ENCODE assay signal across 1 cellular context in the genomic region with DNA sequence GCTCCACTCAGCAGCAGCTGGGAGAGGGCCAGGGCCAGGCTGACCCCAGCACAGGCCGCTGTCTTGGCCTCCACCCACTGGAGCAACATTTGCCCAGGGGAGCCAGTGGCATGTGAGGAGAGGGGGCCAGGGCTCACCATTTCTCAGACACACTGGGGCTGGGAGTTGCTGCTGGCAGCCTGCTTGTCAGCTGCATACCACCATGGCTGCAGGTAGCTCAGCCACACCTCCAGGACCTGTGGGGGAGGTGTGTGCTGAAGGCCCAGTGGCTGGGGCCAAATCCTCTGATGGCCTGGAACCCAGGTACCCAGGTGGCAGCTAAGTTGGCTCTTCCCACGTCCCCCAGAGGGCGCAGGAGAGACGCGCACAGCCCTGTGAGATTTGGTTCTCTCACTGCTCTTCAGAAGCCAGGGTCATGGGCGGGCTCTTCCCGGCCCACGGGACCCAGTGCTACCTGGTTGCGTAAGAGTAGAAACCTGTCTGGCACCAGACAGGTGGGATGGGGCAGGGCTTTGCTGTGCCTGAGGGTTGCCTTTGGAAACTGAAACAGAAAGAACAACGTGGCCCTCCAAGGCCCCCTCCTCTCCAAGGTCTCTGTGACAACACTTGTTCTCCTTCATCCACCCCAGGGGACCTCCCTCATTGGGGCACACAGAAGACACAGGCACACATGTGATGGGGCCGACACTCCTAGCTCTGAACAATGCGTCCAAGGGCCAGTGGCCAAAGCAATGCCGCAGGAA.
A peak's percentile ranks its signal among the peaks of the same experiment; 100 is the strongest.
TF ChIP-seq lines count a peak whose summit lies in the region.

No MANE protein-coding gene starts in this region.

TF ChIP-seq in K562, 482 proteins besides CTCF, POLR2A, EP300 and RAD21 (continued from another document and continues in another):
- TF ChIP-seq HCFC1 (IDR thresholded peaks at IDR 0.05; ENCODE audit: low read depth, low read length) (peak; percentile 63), HNRNPK (IDR thresholded peaks at IDR 0.05; ENCODE audit: low read depth, low read length, poor library complexity, severe bottlenecking) (no peak), RHOXF2B (CRISPR knock-in tag; conservative IDR thresholded peaks at IDR 0.05) (peak; percentile 60), IFI16 (CRISPR knock-in tag; IDR thresholded peaks at IDR 0.05) (no peak), ATF1 (CRISPR knock-in tag; IDR thresholded peaks at IDR 0.05) (no peak), ATF1 (tag; IDR thresholded peaks at IDR 0.05) (peak; percentile 45; the same call in 1 of the 2 replicates), NR4A1 (CRISPR knock-in tag; IDR thresholded peaks at IDR 0.05) (peak; percentile 90; the same call in 1 of the 2 replicates), NR4A1 (tag; IDR thresholded peaks at IDR 0.05) (no peak; the same call in 1 of the 2 replicates), EGR1 (conservative IDR thresholded peaks at IDR 0.05) (peak; percentile 27; the same call in 1 of the 2 replicates), CXXC5 (CRISPR knock-in tag; IDR thresholded peaks at IDR 0.05) (peak; percentile 38; the same call in 1 of the 2 replicates), GABPB2 (CRISPR knock-in tag; conservative IDR thresholded peaks at IDR 0.05) (peak; percentile 58; the same call in 1 of the 2 replicates), SETDB1 (IDR thresholded peaks at IDR 0.05; ENCODE audit: low read length) (peak; percentile 27), YBX1 (IDR thresholded peaks at IDR 0.05) (no peak), ZKSCAN1 (IDR thresholded peaks at IDR 0.05; ENCODE audit: low read depth, low read length) (peak; percentile 75), NEUROD1 (IDR thresholded peaks at IDR 0.05; ENCODE audit: borderline replicate concordance, low read depth, low read length, partially characterized antibody) (peak; percentile 73), RBM14 (IDR thresholded peaks at IDR 0.05; ENCODE audit: borderline replicate concordance, insufficient read depth, low read depth, low read length) (0 out of 2 replicates have a peak, but pooled peaks have one; percentile 38), SIX5 (IDR thresholded peaks at IDR 0.05; ENCODE audit: borderline replicate concordance in 1 of 2, insufficient read depth in 1 of 2, low read depth in 1 of 2, low read length in 2 of 2) (peak in 1 of 2 experiments; percentile 18; a peak in 1 of 4 replicates), MIER1 (IDR thresholded peaks at IDR 0.05; ENCODE audit: low read depth) (no peak), ZNF263 (CRISPR knock-in tag; IDR thresholded peaks at IDR 0.05; ENCODE audit: borderline replicate concordance) (peak; percentile 16; the same call in 1 of the 2 replicates), PHB (CRISPR knock-in tag; IDR thresholded peaks at IDR 0.05) (peak; percentile 74; the same call in 1 of the 2 replicates), KLF10 (CRISPR knock-in tag; IDR thresholded peaks at IDR 0.05) (no peak), HIVEP1 (CRISPR knock-in tag; IDR thresholded peaks at IDR 0.05) (0 out of 2 replicates have a peak, but pooled peaks have one; percentile 11), SMAD3 (CRISPR knock-in tag; conservative IDR thresholded peaks at IDR 0.05) (0 out of 2 replicates have a peak, but pooled peaks have one; percentile 46), JUND (IDR thresholded peaks at IDR 0.05; ENCODE audit: borderline replicate concordance, low read depth, low read length) (peak; percentile 72), JUND (tag; IDR thresholded peaks at IDR 0.05; ENCODE audit: borderline replicate concordance, low read depth, low read length) (peak; percentile 37; the same call in 1 of the 3 replicates), YY1 (IDR thresholded peaks at IDR 0.05; ENCODE audit: borderline replicate concordance in 1 of 3, control insufficient read depth in 1 of 3, extremely low read depth in 1 of 3, insufficient read depth in 3 of 3, insufficient read length in 1 of 3, insufficient replicate concordance in 2 of 3, low read depth in 1 of 3, low read length in 2 of 3) (peak in 2 of 3 experiments; percentile 63 to 70), TAF7 (tag; IDR thresholded peaks at IDR 0.05) (no peak), SAP30 (IDR thresholded peaks at IDR 0.05; ENCODE audit: borderline replicate concordance, insufficient read depth, low read depth, low read length, poor library complexity, severe bottlenecking) (peak; percentile 13), ZNF431 (CRISPR knock-in tag; IDR thresholded peaks at IDR 0.05) (peak; percentile 70; the same call in 1 of the 2 replicates), NR2F6 (CRISPR knock-in tag; IDR thresholded peaks at IDR 0.05) (peak; percentile 89; the same call in 1 of the 2 replicates), POLR2G (IDR thresholded peaks at IDR 0.05; ENCODE audit: low read depth, low read length) (peak; percentile 41; the same call in 1 of the 2 replicates), ZNF583 (CRISPR knock-in tag; IDR thresholded peaks at IDR 0.05) (peak; percentile 65), KAT2B (IDR thresholded peaks at IDR 0.05; ENCODE audit: low read depth, low read length) (no peak), TOE1 (IDR thresholded peaks at IDR 0.05; ENCODE audit: borderline replicate concordance) (peak; percentile 26; the same call in 1 of the 2 replicates), TOE1 (CRISPR knock-in tag; IDR thresholded peaks at IDR 0.05; ENCODE audit: borderline replicate concordance, low read depth) (no peak), TCF3 (CRISPR knock-in tag; IDR thresholded peaks at IDR 0.05) (0 out of 2 replicates have a peak, but pooled peaks have one; percentile 21), ZBTB17 (CRISPR knock-in tag; IDR thresholded peaks at IDR 0.05) (no peak; the same call in 1 of the 2 replicates)
- TF ChIP-seq, protein P1, sequence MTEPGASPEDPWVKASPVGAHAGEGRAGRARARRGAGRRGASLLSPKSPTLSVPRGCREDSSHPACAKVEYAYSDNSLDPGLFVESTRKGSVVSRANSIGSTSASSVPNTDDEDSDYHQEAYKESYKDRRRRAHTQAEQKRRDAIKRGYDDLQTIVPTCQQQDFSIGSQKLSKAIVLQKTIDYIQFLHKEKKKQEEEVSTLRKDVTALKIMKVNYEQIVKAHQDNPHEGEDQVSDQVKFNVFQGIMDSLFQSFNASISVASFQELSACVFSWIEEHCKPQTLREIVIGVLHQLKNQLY (CRISPR knock-in tag; conservative IDR thresholded peaks at IDR 0.05): 0 out of 4 replicates have a peak, but pooled peaks of 1 of the 2 experiments have one; percentile 84
- TF ChIP-seq, protein P2, sequence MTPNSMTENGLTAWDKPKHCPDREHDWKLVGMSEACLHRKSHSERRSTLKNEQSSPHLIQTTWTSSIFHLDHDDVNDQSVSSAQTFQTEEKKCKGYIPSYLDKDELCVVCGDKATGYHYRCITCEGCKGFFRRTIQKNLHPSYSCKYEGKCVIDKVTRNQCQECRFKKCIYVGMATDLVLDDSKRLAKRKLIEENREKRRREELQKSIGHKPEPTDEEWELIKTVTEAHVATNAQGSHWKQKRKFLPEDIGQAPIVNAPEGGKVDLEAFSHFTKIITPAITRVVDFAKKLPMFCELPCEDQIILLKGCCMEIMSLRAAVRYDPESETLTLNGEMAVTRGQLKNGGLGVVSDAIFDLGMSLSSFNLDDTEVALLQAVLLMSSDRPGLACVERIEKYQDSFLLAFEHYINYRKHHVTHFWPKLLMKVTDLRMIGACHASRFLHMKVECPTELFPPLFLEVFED (CRISPR knock-in tag; conservative IDR thresholded peaks at IDR 0.05): peak; percentile 86
- TF ChIP-seq, protein P3, sequence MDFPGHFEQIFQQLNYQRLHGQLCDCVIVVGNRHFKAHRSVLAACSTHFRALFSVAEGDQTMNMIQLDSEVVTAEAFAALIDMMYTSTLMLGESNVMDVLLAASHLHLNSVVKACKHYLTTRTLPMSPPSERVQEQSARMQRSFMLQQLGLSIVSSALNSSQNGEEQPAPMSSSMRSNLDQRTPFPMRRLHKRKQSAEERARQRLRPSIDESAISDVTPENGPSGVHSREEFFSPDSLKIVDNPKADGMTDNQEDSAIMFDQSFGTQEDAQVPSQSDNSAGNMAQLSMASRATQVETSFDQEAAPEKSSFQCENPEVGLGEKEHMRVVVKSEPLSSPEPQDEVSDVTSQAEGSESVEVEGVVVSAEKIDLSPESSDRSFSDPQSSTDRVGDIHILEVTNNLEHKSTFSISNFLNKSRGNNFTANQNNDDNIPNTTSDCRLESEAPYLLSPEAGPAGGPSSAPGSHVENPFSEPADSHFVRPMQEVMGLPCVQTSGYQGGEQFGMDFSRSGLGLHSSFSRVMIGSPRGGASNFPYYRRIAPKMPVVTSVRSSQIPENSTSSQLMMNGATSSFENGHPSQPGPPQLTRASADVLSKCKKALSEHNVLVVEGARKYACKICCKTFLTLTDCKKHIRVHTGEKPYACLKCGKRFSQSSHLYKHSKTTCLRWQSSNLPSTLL (IDR thresholded peaks at IDR 0.05): no peak
- TF ChIP-seq, protein P4, sequence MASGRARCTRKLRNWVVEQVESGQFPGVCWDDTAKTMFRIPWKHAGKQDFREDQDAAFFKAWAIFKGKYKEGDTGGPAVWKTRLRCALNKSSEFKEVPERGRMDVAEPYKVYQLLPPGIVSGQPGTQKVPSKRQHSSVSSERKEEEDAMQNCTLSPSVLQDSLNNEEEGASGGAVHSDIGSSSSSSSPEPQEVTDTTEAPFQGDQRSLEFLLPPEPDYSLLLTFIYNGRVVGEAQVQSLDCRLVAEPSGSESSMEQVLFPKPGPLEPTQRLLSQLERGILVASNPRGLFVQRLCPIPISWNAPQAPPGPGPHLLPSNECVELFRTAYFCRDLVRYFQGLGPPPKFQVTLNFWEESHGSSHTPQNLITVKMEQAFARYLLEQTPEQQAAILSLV (tag; IDR thresholded peaks at IDR 0.05): peak; percentile 92
- TF ChIP-seq, protein P5, sequence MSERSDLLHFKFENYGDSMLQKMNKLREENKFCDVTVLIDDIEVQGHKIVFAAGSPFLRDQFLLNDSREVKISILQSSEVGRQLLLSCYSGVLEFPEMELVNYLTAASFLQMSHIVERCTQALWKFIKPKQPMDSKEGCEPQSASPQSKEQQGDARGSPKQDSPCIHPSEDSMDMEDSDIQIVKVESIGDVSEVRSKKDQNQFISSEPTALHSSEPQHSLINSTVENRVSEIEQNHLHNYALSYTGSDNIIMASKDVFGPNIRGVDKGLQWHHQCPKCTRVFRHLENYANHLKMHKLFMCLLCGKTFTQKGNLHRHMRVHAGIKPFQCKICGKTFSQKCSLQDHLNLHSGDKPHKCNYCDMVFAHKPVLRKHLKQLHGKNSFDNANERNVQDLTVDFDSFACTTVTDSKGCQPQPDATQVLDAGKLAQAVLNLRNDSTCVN (CRISPR knock-in tag; IDR thresholded peaks at IDR 0.05): peak; percentile 78; the same call in 1 of the 2 replicates
- TF ChIP-seq, protein P6, sequence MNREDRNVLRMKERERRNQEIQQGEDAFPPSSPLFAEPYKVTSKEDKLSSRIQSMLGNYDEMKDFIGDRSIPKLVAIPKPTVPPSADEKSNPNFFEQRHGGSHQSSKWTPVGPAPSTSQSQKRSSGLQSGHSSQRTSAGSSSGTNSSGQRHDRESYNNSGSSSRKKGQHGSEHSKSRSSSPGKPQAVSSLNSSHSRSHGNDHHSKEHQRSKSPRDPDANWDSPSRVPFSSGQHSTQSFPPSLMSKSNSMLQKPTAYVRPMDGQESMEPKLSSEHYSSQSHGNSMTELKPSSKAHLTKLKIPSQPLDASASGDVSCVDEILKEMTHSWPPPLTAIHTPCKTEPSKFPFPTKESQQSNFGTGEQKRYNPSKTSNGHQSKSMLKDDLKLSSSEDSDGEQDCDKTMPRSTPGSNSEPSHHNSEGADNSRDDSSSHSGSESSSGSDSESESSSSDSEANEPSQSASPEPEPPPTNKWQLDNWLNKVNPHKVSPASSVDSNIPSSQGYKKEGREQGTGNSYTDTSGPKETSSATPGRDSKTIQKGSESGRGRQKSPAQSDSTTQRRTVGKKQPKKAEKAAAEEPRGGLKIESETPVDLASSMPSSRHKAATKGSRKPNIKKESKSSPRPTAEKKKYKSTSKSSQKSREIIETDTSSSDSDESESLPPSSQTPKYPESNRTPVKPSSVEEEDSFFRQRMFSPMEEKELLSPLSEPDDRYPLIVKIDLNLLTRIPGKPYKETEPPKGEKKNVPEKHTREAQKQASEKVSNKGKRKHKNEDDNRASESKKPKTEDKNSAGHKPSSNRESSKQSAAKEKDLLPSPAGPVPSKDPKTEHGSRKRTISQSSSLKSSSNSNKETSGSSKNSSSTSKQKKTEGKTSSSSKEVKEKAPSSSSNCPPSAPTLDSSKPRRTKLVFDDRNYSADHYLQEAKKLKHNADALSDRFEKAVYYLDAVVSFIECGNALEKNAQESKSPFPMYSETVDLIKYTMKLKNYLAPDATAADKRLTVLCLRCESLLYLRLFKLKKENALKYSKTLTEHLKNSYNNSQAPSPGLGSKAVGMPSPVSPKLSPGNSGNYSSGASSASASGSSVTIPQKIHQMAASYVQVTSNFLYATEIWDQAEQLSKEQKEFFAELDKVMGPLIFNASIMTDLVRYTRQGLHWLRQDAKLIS (CRISPR knock-in tag; IDR thresholded peaks at IDR 0.05): no peak
- TF ChIP-seq, protein P7, sequence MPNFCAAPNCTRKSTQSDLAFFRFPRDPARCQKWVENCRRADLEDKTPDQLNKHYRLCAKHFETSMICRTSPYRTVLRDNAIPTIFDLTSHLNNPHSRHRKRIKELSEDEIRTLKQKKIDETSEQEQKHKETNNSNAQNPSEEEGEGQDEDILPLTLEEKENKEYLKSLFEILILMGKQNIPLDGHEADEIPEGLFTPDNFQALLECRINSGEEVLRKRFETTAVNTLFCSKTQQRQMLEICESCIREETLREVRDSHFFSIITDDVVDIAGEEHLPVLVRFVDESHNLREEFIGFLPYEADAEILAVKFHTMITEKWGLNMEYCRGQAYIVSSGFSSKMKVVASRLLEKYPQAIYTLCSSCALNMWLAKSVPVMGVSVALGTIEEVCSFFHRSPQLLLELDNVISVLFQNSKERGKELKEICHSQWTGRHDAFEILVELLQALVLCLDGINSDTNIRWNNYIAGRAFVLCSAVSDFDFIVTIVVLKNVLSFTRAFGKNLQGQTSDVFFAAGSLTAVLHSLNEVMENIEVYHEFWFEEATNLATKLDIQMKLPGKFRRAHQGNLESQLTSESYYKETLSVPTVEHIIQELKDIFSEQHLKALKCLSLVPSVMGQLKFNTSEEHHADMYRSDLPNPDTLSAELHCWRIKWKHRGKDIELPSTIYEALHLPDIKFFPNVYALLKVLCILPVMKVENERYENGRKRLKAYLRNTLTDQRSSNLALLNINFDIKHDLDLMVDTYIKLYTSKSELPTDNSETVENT (CRISPR knock-in tag; IDR thresholded peaks at IDR 0.05): peak; percentile 38; the same call in 1 of the 2 replicates
- TF ChIP-seq, protein P8, sequence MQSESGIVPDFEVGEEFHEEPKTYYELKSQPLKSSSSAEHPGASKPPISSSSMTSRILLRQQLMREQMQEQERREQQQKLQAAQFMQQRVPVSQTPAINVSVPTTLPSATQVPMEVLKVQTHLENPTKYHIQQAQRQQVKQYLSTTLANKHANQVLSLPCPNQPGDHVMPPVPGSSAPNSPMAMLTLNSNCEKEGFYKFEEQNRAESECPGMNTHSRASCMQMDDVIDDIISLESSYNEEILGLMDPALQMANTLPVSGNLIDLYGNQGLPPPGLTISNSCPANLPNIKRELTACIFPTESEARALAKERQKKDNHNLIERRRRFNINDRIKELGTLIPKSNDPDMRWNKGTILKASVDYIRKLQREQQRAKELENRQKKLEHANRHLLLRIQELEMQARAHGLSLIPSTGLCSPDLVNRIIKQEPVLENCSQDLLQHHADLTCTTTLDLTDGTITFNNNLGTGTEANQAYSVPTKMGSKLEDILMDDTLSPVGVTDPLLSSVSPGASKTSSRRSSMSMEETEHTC (IDR thresholded peaks at IDR 0.05): peak; percentile 45; the same call in 1 of the 2 replicates
